In genomic region chr15:44726568-44727461, GRCh38 we compare ENCODE assay signal across 8 cellular contexts. TPM values are rescaled to one million over a fixed set of nuclear protein-coding genes. Genes with fewer than 3 reads are reported as not detected.
DNase-seq lines count a peak whose midpoint lies in the region; ATAC-seq and TF ChIP-seq lines count a peak whose summit lies in the region.

No MANE protein-coding gene starts in this region.

- POLR2A ChIA-PET in activated B cell treated with CpG ODN at 0.5 μM for 24 hours (lab: Charles Lee): interaction anchor here (0.6 to 24.4 kb wide), 15 partner anchors 2 to 190 kb away, joined by 3 to 2387 read pairs (median 3); partner anchors contain the start of genes B2M, EIF3J, PATL2 and SPG11

- H3K4me3 Mint-ChIP-seq in activated B cell treated with CpG ODN at 0.5 μM for 24 hours: peak overlapping the region; percentile 88

- no peaks in the 10 kb centered on the region for H3K9me3 Mint-ChIP-seq in activated B cell treated with CpG ODN at 0.5 μM for 24 hours

- intact Hi-C loops in activated B cell treated with CpG ODN at 0.5 μM for 24 hours (cut with micrococcal nuclease): loop anchor here (2.0 to 5.0 kb wide), 3 partner anchors 475 to 950 kb away; partner anchors contain the start of gene ELL3

- CTCF ChIA-PET in activated B cell treated with CpG ODN at 0.5 μM for 24 hours (lab: Charles Lee): interaction anchor here (0.5 to 5.9 kb wide), 7 partner anchors 8 to 63 kb away, joined by 3 to 96 read pairs (median 21); partner anchors contain the start of genes B2M, PATL2, SPG11 and TRIM69

- peaks cover 12% of the 10 kb centered on the region for H3K36me3 Mint-ChIP-seq in activated B cell treated with CpG ODN at 0.5 μM for 24 hours (ENCODE audit: low read depth)

- peak overlapping the region; percentile 100 for H3K27ac Mint-ChIP-seq in activated B cell treated with CpG ODN at 0.5 μM for 24 hours

- ATAC-seq in GM21423 (IDR thresholded peaks at IDR 0.05; ENCODE audit: unreplicated experiment): peak; percentile 39
- ATAC-seq in activated B cell treated with CpG ODN at 0.5 μM for 24 hours (ENCODE audit: low read depth): peak; percentile 45

- H3K4me3 ChIP-seq in Jurkat, Clone E6-1 (ENCODE audit: low read length): peak overlapping the region; percentile 27

- H3K27ac ChIP-seq in cingulate gyrus (ENCODE audit: low read depth, low read length) (peak overlapping the region; percentile 29), temporal lobe (ENCODE audit: low read depth, low read length) (peak overlapping the region; percentile 3)

- no peak for TF ChIP-seq CTCF in activated B cell treated with CpG ODN at 0.5 μM for 24 hours (IDR thresholded peaks at IDR 0.05)

- H3K4me1 Mint-ChIP-seq in activated B cell treated with CpG ODN at 0.5 μM for 24 hours: peaks cover 78% of the 10 kb centered on the region

- H3K27me3 Mint-ChIP-seq in activated B cell treated with CpG ODN at 0.5 μM for 24 hours: no peaks in the 10 kb centered on the region

- DNase-seq in Daoy (ENCODE audit: low read depth) (peak; percentile 87), activated B cell treated with CpG ODN at 0.5 μM for 24 hours (no peak), medulla oblongata (ENCODE audit: extremely low spot score) (peak; percentile 64), SHP77 treated with DMSO at 0.1 percent for 48 hours (lab: John Stamatoyannopoulos, UW) (no peak)
- peak; percentile 94 for DNase-seq in Jurkat, Clone E6-1 (ENCODE audit: low read depth, low spot score)

RNA-seq across cellular contexts. Expression of gene TRIM69, which starts 9.5 kb away (rescaled TPM):
- total RNA-seq in Daoy (2014; rRNA removed; shearing (Covaris generic)): 7.8 and 8.9 TPM in 2 replicates
- 15.7 TPM for polyA plus RNA-seq in Jurkat, Clone E6-1 (2012; ENCODE audit: insufficient read depth, insufficient read length)
- total RNA-seq in activated B cell treated with CpG ODN at 0.5 μM for 24 hours (30.8 and 35.4 TPM in 2 replicates), temporal lobe (27.0 TPM)

RNA-seq across cellular contexts. Expression of gene B2M, which starts 15.5 kb away (rescaled TPM):
- 1,867 and 2,010 TPM in 2 replicates for total RNA-seq in Daoy (2014; rRNA removed; shearing (Covaris generic))
- polyA plus RNA-seq in Jurkat, Clone E6-1 (2012; ENCODE audit: insufficient read depth, insufficient read length): 1,962 TPM
- total RNA-seq in activated B cell treated with CpG ODN at 0.5 μM for 24 hours (3,396 and 3,707 TPM in 2 replicates), temporal lobe (223 TPM)

RNA-seq across cellular contexts. Expression of gene PATL2, which starts 15.7 kb away (rescaled TPM):
- 0.11 and 2.9 TPM in 2 replicates for total RNA-seq in Daoy (2014; rRNA removed; shearing (Covaris generic))
- 1.7 TPM for polyA plus RNA-seq in Jurkat, Clone E6-1 (2012; ENCODE audit: insufficient read depth, insufficient read length)
- total RNA-seq in activated B cell treated with CpG ODN at 0.5 μM for 24 hours: 19.8 and 27.2 TPM in 2 replicates
- total RNA-seq in temporal lobe: not detected

Comparison
In these comparisons a context has a peak if more than half of its experiments do, and no peak if none do; other contexts are left out.
1. DNase-seq: peak in Daoy (single experiment), Jurkat, Clone E6-1 (single experiment) and medulla oblongata (single experiment); none in activated B cell treated with CpG ODN at 0.5 μM for 24 hours (single experiment) and SHP77 treated with DMSO at 0.1 percent for 48 hours (single experiment).